1 cellular context compared by ENCODE assay signal in the genomic region with DNA sequence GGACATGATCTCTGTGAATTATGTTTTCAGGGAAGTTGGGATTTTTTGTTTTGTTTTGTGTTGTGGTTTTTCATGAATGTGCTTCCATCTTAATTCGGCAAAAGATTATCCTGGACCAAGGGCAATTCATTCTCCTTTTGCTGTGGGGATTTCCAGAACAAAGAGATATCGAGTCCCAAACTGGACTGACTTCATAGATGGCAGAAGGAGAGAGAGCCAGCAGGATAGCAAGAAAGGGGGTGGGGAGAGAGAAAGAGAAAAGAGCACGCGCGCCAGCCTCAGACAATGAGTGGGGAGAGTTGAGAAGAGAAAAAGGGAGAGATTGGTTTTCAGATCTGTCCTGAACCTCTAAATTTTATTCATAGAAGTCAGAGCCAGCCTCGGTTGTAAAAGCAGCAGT.
TF ChIP-seq lines count a peak whose summit lies in the region.

No MANE protein-coding gene starts in this region.

TF ChIP-seq in GM23338, 12 proteins besides CTCF, POLR2A, EP300 and RAD21 (continued from another document):
- TF ChIP-seq ZNF462 (CRISPR knock-in tag; IDR thresholded peaks at IDR 0.05) (no peak), CREB1 (CRISPR knock-in tag; IDR thresholded peaks at IDR 0.05; ENCODE audit: low read depth) (no peak), EZH2 (IDR thresholded peaks at IDR 0.05; ENCODE audit: low read depth, unreplicated experiment) (no peak), ZNF331 (CRISPR knock-in tag; IDR thresholded peaks at IDR 0.05; ENCODE audit: low read depth) (no peak), ZNF114 (CRISPR knock-in tag; IDR thresholded peaks at IDR 0.05) (no peak)
- TF ChIP-seq, protein P1, sequence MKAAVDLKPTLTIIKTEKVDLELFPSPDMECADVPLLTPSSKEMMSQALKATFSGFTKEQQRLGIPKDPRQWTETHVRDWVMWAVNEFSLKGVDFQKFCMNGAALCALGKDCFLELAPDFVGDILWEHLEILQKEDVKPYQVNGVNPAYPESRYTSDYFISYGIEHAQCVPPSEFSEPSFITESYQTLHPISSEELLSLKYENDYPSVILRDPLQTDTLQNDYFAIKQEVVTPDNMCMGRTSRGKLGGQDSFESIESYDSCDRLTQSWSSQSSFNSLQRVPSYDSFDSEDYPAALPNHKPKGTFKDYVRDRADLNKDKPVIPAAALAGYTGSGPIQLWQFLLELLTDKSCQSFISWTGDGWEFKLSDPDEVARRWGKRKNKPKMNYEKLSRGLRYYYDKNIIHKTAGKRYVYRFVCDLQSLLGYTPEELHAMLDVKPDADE (IDR thresholded peaks at IDR 0.05) = no peak
